1 cellular context compared by ENCODE assay signal in the genomic region with DNA sequence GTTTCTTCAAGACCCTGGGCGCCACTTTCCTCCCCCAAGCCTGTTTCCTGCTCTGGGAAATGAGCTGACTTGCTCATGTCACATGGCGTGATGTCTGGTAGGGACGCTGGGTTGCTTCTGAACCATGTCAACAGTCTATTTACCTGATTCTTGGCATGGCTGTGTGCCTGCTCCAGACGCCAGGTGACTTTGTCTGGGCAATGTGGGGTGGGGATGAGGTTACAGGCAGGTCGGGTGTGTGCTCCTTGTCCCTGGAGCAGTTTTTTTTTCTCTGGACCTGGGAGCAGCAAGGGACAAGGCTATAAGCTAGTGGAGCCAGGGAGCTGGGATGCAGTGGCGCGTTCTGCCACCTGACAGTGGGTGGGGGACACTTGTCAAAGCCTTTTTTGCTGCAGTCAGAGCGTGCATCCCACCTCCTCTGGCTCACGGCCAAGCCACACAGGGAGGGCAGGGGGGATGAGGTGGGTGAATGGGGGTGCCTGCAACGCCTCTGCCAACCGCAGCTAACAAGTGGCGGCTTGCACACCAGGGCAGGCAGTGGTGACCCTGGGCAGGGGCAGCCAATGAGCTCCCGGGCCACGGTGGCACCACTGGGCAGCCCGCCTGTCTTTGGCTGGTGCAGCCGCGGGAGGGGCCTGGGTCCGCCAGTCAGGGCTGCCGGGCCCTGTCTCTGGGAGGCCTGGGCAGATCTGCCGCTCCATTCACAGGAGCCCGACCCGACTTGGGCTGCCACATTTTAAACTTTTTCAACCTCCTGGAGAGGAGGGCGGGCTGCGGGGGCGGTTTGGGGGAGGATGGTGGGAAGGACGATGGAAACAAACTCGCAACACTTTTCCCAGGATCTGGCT.
TF ChIP-seq lines count a peak whose summit lies in the region.

No MANE protein-coding gene starts in this region.

TF ChIP-seq in Ishikawa, 13 proteins besides CTCF, POLR2A, EP300 and RAD21 (continued from another document):
- TF ChIP-seq, protein P1, sequence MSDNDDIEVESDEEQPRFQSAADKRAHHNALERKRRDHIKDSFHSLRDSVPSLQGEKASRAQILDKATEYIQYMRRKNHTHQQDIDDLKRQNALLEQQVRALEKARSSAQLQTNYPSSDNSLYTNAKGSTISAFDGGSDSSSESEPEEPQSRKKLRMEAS (IDR thresholded peaks at IDR 0.05) = peak; percentile 57; the same call in 1 of the 2 replicates
- TF ChIP-seq CEBPB (IDR thresholded peaks at IDR 0.05) = no peak
